In genomic region chr15:82952156-82953081, GRCh38 we compare ENCODE assay signal across 1 cellular context.
A peak's percentile ranks its signal among the peaks of the same experiment; 100 is the strongest.
TF ChIP-seq lines count a peak whose summit lies in the region.

TSS of gene HOMER2 (minus strand) at chr15:82952720. CDS start at chr15:82952535, 185 bp downstream.

TF ChIP-seq in H1, 55 proteins besides CTCF, POLR2A, EP300 and RAD21 (continued from another document):
- no peak for TF ChIP-seq JUND (IDR thresholded peaks at IDR 0.05; ENCODE audit: low read length)
- TF ChIP-seq POLR2AphosphoS5 (IDR thresholded peaks at IDR 0.05; ENCODE audit: low read depth, low read length): no peak
- peak; percentile 38; the same call in 1 of the 2 replicates for TF ChIP-seq RBBP5 (IDR thresholded peaks at IDR 0.05; ENCODE audit: borderline replicate concordance, low read depth, low read length)
- TF ChIP-seq ZNF274 (IDR thresholded peaks at IDR 0.05; ENCODE audit: borderline replicate concordance, extremely low read depth, low read length): no peak
- no peak for TF ChIP-seq SIRT6 (IDR thresholded peaks at IDR 0.05; ENCODE audit: low read length)
- TF ChIP-seq MAX (IDR thresholded peaks at IDR 0.05): peak; percentile 36
- TF ChIP-seq TBP (IDR thresholded peaks at IDR 0.05; ENCODE audit: low read depth, low read length): peak; percentile 42; the same call in 1 of the 2 replicates
- TF ChIP-seq ASH2L (IDR thresholded peaks at IDR 0.05; ENCODE audit: low read length): peak; percentile 50
- peak; percentile 77 for TF ChIP-seq KDM4A (IDR thresholded peaks at IDR 0.05; ENCODE audit: low read depth, low read length, severe bottlenecking)
- TF ChIP-seq SP4 (IDR thresholded peaks at IDR 0.05; ENCODE audit: low read length): no peak
- TF ChIP-seq CBX8 (IDR thresholded peaks at IDR 0.05; ENCODE audit: borderline replicate concordance, low read depth, low read length): no peak
- no peak for TF ChIP-seq KDM5A (IDR thresholded peaks at IDR 0.05; ENCODE audit: low read length)
- peak; percentile 2; the same call in 1 of the 2 replicates for TF ChIP-seq USF2 (IDR thresholded peaks at IDR 0.05; ENCODE audit: low read length)
- TF ChIP-seq YY1 (IDR thresholded peaks at IDR 0.05; ENCODE audit: low read depth, low read length): no peak
- TF ChIP-seq E2F6 (IDR thresholded peaks at IDR 0.05): 0 out of 2 replicates have a peak, but pooled peaks have one; percentile 21
- 0 out of 2 replicates have a peak, but pooled peaks have one; percentile 41 for TF ChIP-seq SUZ12 (IDR thresholded peaks at IDR 0.05; ENCODE audit: low read length)
- TF ChIP-seq SIN3A (conservative IDR thresholded peaks at IDR 0.05 in 1 of 2, IDR thresholded peaks at IDR 0.05 in 1 of 2; ENCODE audit: low read depth in 1 of 2, low read length in 2 of 2): no peak
- TF ChIP-seq RXRA (IDR thresholded peaks at IDR 0.05; ENCODE audit: insufficient read depth, low read depth, low read length): no peak
- no peak for TF ChIP-seq HDAC6 (IDR thresholded peaks at IDR 0.05; ENCODE audit: low read depth, low read length)
- no peak for TF ChIP-seq RFX5 (IDR thresholded peaks at IDR 0.05; ENCODE audit: borderline replicate concordance, low read depth, low read length)
- no peak for TF ChIP-seq FOSL1 (IDR thresholded peaks at IDR 0.05; ENCODE audit: insufficient read depth, low read depth, low read length)
- TF ChIP-seq SIX5 (IDR thresholded peaks at IDR 0.05; ENCODE audit: low read depth, low read length): no peak
- TF ChIP-seq GTF2F1 (IDR thresholded peaks at IDR 0.05; ENCODE audit: borderline replicate concordance, low read depth, low read length): no peak
- TF ChIP-seq ATF3 (IDR thresholded peaks at IDR 0.05; ENCODE audit: insufficient read depth, low read depth, low read length): no peak
- no peak for TF ChIP-seq EGR1 (IDR thresholded peaks at IDR 0.05; ENCODE audit: borderline replicate concordance, low read depth, low read length)
- TF ChIP-seq CTBP2 (IDR thresholded peaks at IDR 0.05; ENCODE audit: borderline replicate concordance, insufficient read depth, insufficient read length, low read length): no peak
